In the genomic region with DNA sequence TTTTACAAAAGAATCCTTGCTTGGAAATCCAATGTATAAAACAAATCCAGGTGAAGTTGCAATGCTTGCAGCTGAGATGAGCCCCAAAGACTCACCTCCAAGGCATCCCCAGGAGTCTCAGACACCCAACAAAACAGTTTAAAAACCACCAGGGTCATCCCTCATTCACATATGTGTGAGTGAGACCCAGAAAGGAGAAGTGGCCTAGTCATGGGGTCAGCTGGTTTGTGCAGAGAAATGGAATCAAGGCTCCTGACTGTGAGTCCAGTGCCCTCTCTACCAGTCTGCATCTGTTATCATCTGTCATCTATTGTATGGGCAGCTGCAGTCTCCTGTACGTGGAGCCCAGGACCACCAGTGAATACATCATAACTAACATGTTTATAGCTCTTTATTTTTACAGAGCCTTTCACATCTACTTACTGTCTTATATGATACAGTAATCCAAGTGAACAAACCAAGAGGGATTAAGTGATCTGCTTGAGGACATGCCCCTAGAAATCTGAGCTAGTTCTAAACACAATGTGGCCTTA, we compare ENCODE assay signal across 31 cellular contexts. TPM values are rescaled to one million over a fixed set of nuclear protein-coding genes. Genes with fewer than 3 reads are reported as not detected.
DNase-seq lines count a peak whose midpoint lies in the region; ATAC-seq, FAIRE-seq and TF ChIP-seq lines count a peak whose summit lies in the region.
"Had no signal": no experiment of that assay in that cellular context is flagged by ENCODE, and none has a peak within 500 bp of the region (broad histone marks: within the 10 kb centered on the region; RNA-seq: fewer than 3 reads in every experiment).

No MANE protein-coding gene starts in this region.

- H3K56ac ChIP-seq in IMR-90 (ENCODE audit: extremely low read depth, insufficient read depth, low read length) = no peak overlapping the region

- no peak overlapping the region for H4K91ac ChIP-seq in IMR-90 (ENCODE audit: insufficient read depth, low read depth, low read length)

- H2AK5ac ChIP-seq in IMR-90 (ENCODE audit: low read depth, low read length) = no peak overlapping the region

- TF ChIP-seq POLR2A in IMR-90 (IDR thresholded peaks at IDR 0.05; ENCODE audit: low read depth, low read length) = no peak
- no peak for TF ChIP-seq POLR2A in HepG2 (IDR thresholded peaks at IDR 0.05; ENCODE audit: insufficient read depth in 1 of 2, low read depth in 2 of 2, low read length in 2 of 2)

- H3K4me1 Mint-ChIP-seq in stimulated activated naive B cell treated with anti-CD40 and anti-IgM and Interleukin-4, amounts not matched to agents 10 μg/mL and 1 μg/mL and 100 μg/mL, for 72 hours = no peaks in the 10 kb centered on the region

- TF ChIP-seq EP300 in HepG2 (IDR thresholded peaks at IDR 0.05; ENCODE audit: low read depth in 2 of 2, low read length in 2 of 2) (no peak), HepG2 (CRISPR knock-in tag; IDR thresholded peaks at IDR 0.05; ENCODE audit: borderline replicate concordance) (no peak)

- H3K9ac ChIP-seq in IMR-90 (ENCODE audit: low read depth, low read length) (no peak overlapping the region), HepG2 (ENCODE audit: insufficient read depth, low read depth, low read length) (no peak overlapping the region)

- no peaks in the 10 kb centered on the region for H3K79me2 ChIP-seq in HepG2 (ENCODE audit: insufficient read depth, low read length)

- ATAC-seq in IMR-90 (ENCODE audit: low read depth) = no peak
- ATAC-seq in stimulated activated naive B cell treated with anti-CD40 and anti-IgM and Interleukin-4, amounts not matched to agents 10 μg/mL and 1 μg/mL and 100 μg/mL, for 72 hours (replicated peaks) = peak; percentile 48 to 57
- ATAC-seq in GM21529 (IDR thresholded peaks at IDR 0.05; ENCODE audit: unreplicated experiment) = no peak
- ATAC-seq in HepG2 = no peak
- ATAC-seq: effector memory CD8-positive, alpha-beta T cell; stimulated activated effector memory CD8-positive, alpha-beta T cell treated with anti-CD3 and anti-CD28 coated beads, Interleukin-12 subunit alpha, Interleukin-12 subunit beta, amount 100 ng/mL, for 72 hours had no signal

- H2BK15ac ChIP-seq in IMR-90 (ENCODE audit: low read depth, low read length) = no peak overlapping the region

- no peak overlapping the region for H3K27ac Mint-ChIP-seq in stimulated activated naive B cell treated with anti-CD40 and anti-IgM and Interleukin-4, amounts not matched to agents 10 μg/mL and 1 μg/mL and 100 μg/mL, for 72 hours
- H3K27ac Mint-ChIP-seq: activated CD4-positive, alpha-beta memory T cell treated with anti-CD3 and anti-CD28 coated beads for 36 hours; activated naive CD8-positive, alpha-beta T cell; activated T-helper 2 cell treated with anti-CD3 and anti-CD28 coated beads, Interferon-gamma antibody, Interleukin-2, Interleukin-4, amounts not matched to agents 10 μg/mL and 5 μg/mL and 100 μg/mL, durations not matched to agents 14 hours and 24 hours and 36 hours; effector memory CD8-positive, alpha-beta T cell; nephron; stimulated activated effector memory CD8-positive, alpha-beta T cell treated with anti-CD3 and anti-CD28 coated beads, Interleukin-12 subunit alpha, Interleukin-12 subunit beta, amount 100 ng/mL, for 72 hours had no signal

- H2AK9ac ChIP-seq in IMR-90 (replicated peaks; ENCODE audit: low read depth, low read length, poor library complexity) = no peak overlapping the region

- H3K4ac ChIP-seq in IMR-90 (ENCODE audit: low read depth, low read length) = no peak overlapping the region

- H3K27ac ChIP-seq in IMR-90 (ENCODE audit: insufficient read depth, low read length) (no peak overlapping the region), HepG2 (ENCODE audit: extremely low read length, insufficient read depth, low read length) (no peak overlapping the region)
- H3K27ac ChIP-seq: C4-2B, coronary artery, lower lobe of right lung, pancreas had no signal

- H3K4me2 ChIP-seq in IMR-90 (ENCODE audit: low read depth, low read length) (no peak overlapping the region), HepG2 (ENCODE audit: low read depth, low read length) (no peak overlapping the region)

- H3K4me1 ChIP-seq in IMR-90 (ENCODE audit: control insufficient read depth, insufficient read depth, low read length) = peaks cover 4% of the 10 kb centered on the region
- no peaks in the 10 kb centered on the region for H3K4me1 ChIP-seq in HepG2 (ENCODE audit: insufficient read depth, low read length)

- no peaks in the 10 kb centered on the region for H3K79me1 ChIP-seq in IMR-90 (ENCODE audit: low read depth in 1 of 2, low read length in 2 of 2)

- TF ChIP-seq CTCF in IMR-90 (conservative IDR thresholded peaks at IDR 0.05; ENCODE audit: low read depth, low read length) (no peak), HepG2 (CRISPR knock-in tag; IDR thresholded peaks at IDR 0.05) (no peak)

- no peak overlapping the region for H4K5ac ChIP-seq in IMR-90 (ENCODE audit: low read depth, low read length)

- no peak overlapping the region for H2BK20ac ChIP-seq in IMR-90 (ENCODE audit: low read depth, low read length)

- H4K20me1 ChIP-seq in IMR-90 (ENCODE audit: insufficient read depth, low read length) = no peaks in the 10 kb centered on the region
- H4K20me1 ChIP-seq in HepG2 (ENCODE audit: insufficient read depth, low read length) = no peaks in the 10 kb centered on the region

- H3K36me3 Mint-ChIP-seq in stimulated activated naive B cell treated with anti-CD40 and anti-IgM and Interleukin-4, amounts not matched to agents 10 μg/mL and 1 μg/mL and 100 μg/mL, for 72 hours = peaks cover 0 to 1% of the 10 kb centered on the region in 2 donors
- H3K36me3 Mint-ChIP-seq: activated CD4-positive, alpha-beta memory T cell treated with anti-CD3 and anti-CD28 coated beads for 36 hours; activated naive CD8-positive, alpha-beta T cell; stimulated activated effector memory CD8-positive, alpha-beta T cell treated with anti-CD3 and anti-CD28 coated beads, Interleukin-12 subunit alpha, Interleukin-12 subunit beta, amount 100 ng/mL, for 72 hours had no signal

- DNase-seq in IMR-90 (no peak), NCI-H82 (lab: John Stamatoyannopoulos, UW) (peak; percentile 89), iris pigment epithelial cell (ENCODE audit: low read depth) (peak; percentile 56), HepG2 (ENCODE audit: low spot score) (no peak)
- DNase-seq in stimulated activated naive B cell treated with anti-CD40 and anti-IgM and Interleukin-4, amounts not matched to agents 10 μg/mL and 1 μg/mL and 100 μg/mL, for 72 hours = no peak
- no peak for DNase-seq in activated CD4-positive, alpha-beta T cell treated with anti-CD3 and anti-CD28 coated beads for 1 hour
- DNase-seq: activated CD4-positive, alpha-beta memory T cell treated with anti-CD3 and anti-CD28 coated beads for 36 hours; effector memory CD8-positive, alpha-beta T cell; erythroblast; H9; head of caudate nucleus; KG1; lower lobe of right lung; NCI-H1048; NCI-H1694 treated with DMSO at 0.1 percent for 48 hours; NCI-H2171 treated with DMSO at 0.1 percent for 48 hours; NK-92 treated with Interleukin-12 subunit alpha and Interleukin-12 subunit beta, amount 100 ng/mL, for 24 hours; pancreas; stimulated activated CD4-positive, alpha-beta T cell treated with anti-CD3 and anti-CD28 coated beads, Interleukin-4, amount 100 ng/mL, for 1 hour; T-helper 1 cell had no signal

- in situ Hi-C loops in IMR-90 (cut with MboI; ENCODE audit: low sequenced_read_pairs) = no loop called here
- in situ Hi-C loops in HepG2 (cut with HindIII; ENCODE audit: extremely low pct_ligation_motif_present, low pct_unique_long_range_greater_than_20kb) = no loop called here

- dilution Hi-C loops in IMR-90 (cut with HindIII; ENCODE audit: low sequenced_read_pairs, unreplicated experiment) = no loop called here

- TF ChIP-seq RAD21 in IMR-90 (IDR thresholded peaks at IDR 0.05; ENCODE audit: low read length) (no peak), HepG2 (CRISPR knock-in tag; IDR thresholded peaks at IDR 0.05) (no peak)

- no peak overlapping the region for H3K14ac ChIP-seq in IMR-90 (replicated peaks; ENCODE audit: low read depth, low read length)

- H3K36me3 ChIP-seq in IMR-90 (ENCODE audit: control insufficient read depth, insufficient read depth, low read length) = no peaks in the 10 kb centered on the region
- no peaks in the 10 kb centered on the region for H3K36me3 ChIP-seq in HepG2 (replicated peaks in 1 of 2; ENCODE audit: control insufficient read depth in 1 of 2, insufficient read depth in 2 of 2, low read length in 2 of 2)
- H3K36me3 ChIP-seq: lower lobe of right lung, pancreas had no signal

- CTCF ChIA-PET in IMR-90 (lab: Yijun Ruan, JAX) (no interaction called here), HepG2 (lab: Yijun Ruan, JAX; ENCODE audit: low intra/inter-chr PET ratio, low total read pairs) (no interaction called here)

- POLR2A ChIA-PET in IMR-90 (lab: Charles Lee; ENCODE audit: unreplicated experiment) = no interaction called here
- POLR2A ChIA-PET in HepG2 (lab: Yijun Ruan, JAX) = no interaction called here

- peak overlapping the region; percentile 54; the same call in 1 of the 2 replicates for H3K18ac ChIP-seq in IMR-90 (ENCODE audit: low read depth, low read length)

- H3K9me3 ChIP-seq in IMR-90 (ENCODE audit: control insufficient read depth, insufficient read depth, low read length) (no peaks in the 10 kb centered on the region), HepG2 (ENCODE audit: low read length) (no peaks in the 10 kb centered on the region)
- H3K9me3 ChIP-seq: lower lobe of right lung, pancreas had no signal

- no peak overlapping the region for H3K4me3 ChIP-seq in IMR-90 (ENCODE audit: insufficient read depth, low read depth, low read length)
- H3K4me3 ChIP-seq in HepG2 (replicated peaks in 1 of 3; ENCODE audit: insufficient read depth in 1 of 3, low read depth in 2 of 3, low read length in 3 of 3) = no peak overlapping the region
- H3K4me3 ChIP-seq: coronary artery, lower lobe of right lung, pancreas had no signal

- FAIRE-seq in HepG2 (lab: Jason Lieb, UNC) = no peak
- FAIRE-seq: pancreas had no signal

- H3K9me1 ChIP-seq in IMR-90 (ENCODE audit: insufficient read depth, low read length) = peaks cover 2% of the 10 kb centered on the region

- H3K9me3 Mint-ChIP-seq in stimulated activated naive B cell treated with anti-CD40 and anti-IgM and Interleukin-4, amounts not matched to agents 10 μg/mL and 1 μg/mL and 100 μg/mL, for 72 hours = peaks cover 4% of the 10 kb centered on the region in 2 donors
- H3K9me3 Mint-ChIP-seq: activated T-helper 2 cell treated with anti-CD3 and anti-CD28 coated beads, Interferon-gamma antibody, Interleukin-2, Interleukin-4, amounts not matched to agents 10 μg/mL and 5 μg/mL and 100 μg/mL, durations not matched to agents 14 hours and 24 hours and 36 hours had no signal

- no peak overlapping the region for H3K23ac ChIP-seq in IMR-90 (ENCODE audit: low read depth, low read length)

- WGBS in IMR-90 (ENCODE audit: extremely low coverage in 2 of 2, insufficient read length in 1 of 2), 2 experiments = no CpG with 5 or more reads among the region's 1 CpG
- WGBS in HepG2 (ENCODE audit: low lambda C conversion rate) = 0% methylated on average over 1 of the region's 1 CpG

- H3K27me3 Mint-ChIP-seq in stimulated activated naive B cell treated with anti-CD40 and anti-IgM and Interleukin-4, amounts not matched to agents 10 μg/mL and 1 μg/mL and 100 μg/mL, for 72 hours = peaks cover 0 to 4% of the 10 kb centered on the region in 2 donors

- BruUV-seq in IMR-90 (replicated peaks; lab: Mats Ljungman, UMichigan) (no TSS peak), HepG2 (replicated peaks; lab: Mats Ljungman, UMichigan) (no TSS peak)

- no peak overlapping the region for H2BK5ac ChIP-seq in IMR-90 (ENCODE audit: low read depth, low read length, poor library complexity, severe bottlenecking)

- H4K8ac ChIP-seq in IMR-90 (ENCODE audit: low read depth in 2 of 2, low read length in 2 of 2) = no peak overlapping the region

- no peak overlapping the region for H3K4me3 Mint-ChIP-seq in stimulated activated naive B cell treated with anti-CD40 and anti-IgM and Interleukin-4, amounts not matched to agents 10 μg/mL and 1 μg/mL and 100 μg/mL, for 72 hours
- H3K4me3 Mint-ChIP-seq: activated CD4-positive, alpha-beta memory T cell treated with anti-CD3 and anti-CD28 coated beads for 36 hours; activated naive CD8-positive, alpha-beta T cell; effector memory CD8-positive, alpha-beta T cell; H9; nephron; stimulated activated effector memory CD8-positive, alpha-beta T cell treated with anti-CD3 and anti-CD28 coated beads, Interleukin-12 subunit alpha, Interleukin-12 subunit beta, amount 100 ng/mL, for 72 hours had no signal

- intact Hi-C loops in IMR-90 (cut with micrococcal nuclease) (no loop called here), HepG2 (cut with micrococcal nuclease; ENCODE audit: unreplicated experiment) (no loop called here)

- no peak overlapping the region for H2AFZ ChIP-seq in IMR-90 (replicated peaks; ENCODE audit: low read length, poor library complexity)
- H2AFZ ChIP-seq in HepG2 (ENCODE audit: low read length) = no peak overlapping the region

- H3K27me3 ChIP-seq in IMR-90 (ENCODE audit: control insufficient read depth, insufficient read depth, low read length) = no peaks in the 10 kb centered on the region
- H3K27me3 ChIP-seq in HepG2 (ENCODE audit: control insufficient read depth in 1 of 2, insufficient read depth in 2 of 2, low read length in 2 of 2) = no peaks in the 10 kb centered on the region; a peak in 1 of 5 replicates
- H3K27me3 ChIP-seq: pancreas had no signal

- no peak overlapping the region for H2BK120ac ChIP-seq in IMR-90 (ENCODE audit: low read depth, low read length)

RNA-seq across cellular contexts. Expression of gene PLEKHG7, which starts 27.1 kb away (rescaled TPM):
- total RNA-seq in IMR-90 (2012; rRNA removed) (under 0.01 TPM in 1 of 2 replicates, not detected in the other), HepG2 (2016; rRNA removed; fragmentation: Illumina TruSeq; extraction: Trizol) (not detected in 2 replicates)
- polyA plus RNA-seq in IMR-90 (2012; rRNA removed) (not detected in 2 replicates), HepG2 (2011; rRNA removed) (not detected in 2 replicates)
- not detected in 2 replicates for polyA plus RNA-seq in IMR-90 (2012; cell fraction: cytosol; rRNA removed)
- 0.05 TPM in 1 of 2 replicates, not detected in the other for polyA plus RNA-seq in IMR-90 (2012; cell fraction: nucleus; rRNA removed; ENCODE audit: low replicate concordance)
- not detected in 2 replicates for total RNA-seq in HepG2 (2016; cell fraction: cytosol; rRNA removed; fragmentation: Illumina TruSeq; extraction: Trizol; ENCODE audit: low read depth)
- not detected in 2 replicates for total RNA-seq in HepG2 (2016; cell fraction: insoluble cytoplasmic fraction; rRNA removed; fragmentation: Illumina TruSeq; extraction: Trizol)
- total RNA-seq in HepG2 (2016; cell fraction: membrane; rRNA removed; fragmentation: Illumina TruSeq; extraction: Trizol) = not detected in 2 replicates
- not detected in 2 replicates for total RNA-seq in HepG2 (2016; cell fraction: nucleus; rRNA removed; fragmentation: Illumina TruSeq; extraction: Trizol)
- polyA plus RNA-seq in HepG2 (2011; cell fraction: cytosol; rRNA removed) = not detected in 2 replicates
- polyA plus RNA-seq in HepG2 (2011; cell fraction: nucleus; rRNA removed) = not detected in 2 replicates
- not detected in 2 replicates for polyA plus RNA-seq in HepG2 (2012)
- polyA plus RNA-seq in HepG2 (2016; cell fraction: cytosol; fragmentation: Illumina TruSeq; extraction: Trizol; ENCODE audit: low read depth) = not detected in 2 replicates
- polyA plus RNA-seq in HepG2 (2016; cell fraction: insoluble cytoplasmic fraction; fragmentation: Illumina TruSeq; extraction: Trizol; ENCODE audit: low read depth) = not detected in 2 replicates
- polyA plus RNA-seq in HepG2 (2016; cell fraction: membrane; fragmentation: Illumina TruSeq; extraction: Trizol; ENCODE audit: low read depth) = not detected in 2 replicates
- not detected in 2 replicates for polyA plus RNA-seq in HepG2 (2016; cell fraction: nucleus; fragmentation: Illumina TruSeq; extraction: Trizol; ENCODE audit: insufficient read depth, low read depth)
- not detected in 2 replicates for polyA minus RNA-seq in HepG2 (2011; rRNA and poly(A)+ RNA removed; ENCODE audit: low replicate concordance)
- not detected in 2 replicates for polyA minus RNA-seq in HepG2 (2011; cell fraction: cytosol; rRNA and poly(A)+ RNA removed)
- not detected in 2 replicates for polyA minus RNA-seq in HepG2 (2011; cell fraction: nucleus; rRNA and poly(A)+ RNA removed)
- total RNA-seq: activated CD4-positive, alpha-beta memory T cell treated with anti-CD3 and anti-CD28 coated beads for 36 hours; activated T-helper 2 cell treated with anti-CD3 and anti-CD28 coated beads, Interferon-gamma antibody, Interleukin-2, Interleukin-4, amounts not matched to agents 10 μg/mL and 5 μg/mL and 100 μg/mL, durations not matched to agents 14 hours and 24 hours and 36 hours; aorta; Daoy; H9; kidney epithelial cell; SK-MEL-5 had no signal
- polyA plus RNA-seq: aorta had no signal

Comparison
In these comparisons a context has a peak if more than half of its experiments do, and no peak if none do; other contexts are left out.
1. ATAC-seq: peak in stimulated activated naive B cell treated with anti-CD40 and anti-IgM and Interleukin-4, amounts not matched to agents 10 μg/mL and 1 μg/mL and 100 μg/mL, for 72 hours (2 of 2); none in IMR-90 (single experiment), GM21529 (single experiment) and HepG2 (single experiment).
2. DNase-seq: peak in NCI-H82 (single experiment) and iris pigment epithelial cell (single experiment); none in IMR-90 (single experiment), stimulated activated naive B cell treated with anti-CD40 and anti-IgM and Interleukin-4, amounts not matched to agents 10 μg/mL and 1 μg/mL and 100 μg/mL, for 72 hours (single experiment), activated CD4-positive, alpha-beta T cell treated with anti-CD3 and anti-CD28 coated beads for 1 hour (single experiment) and HepG2 (single experiment).